In the genomic region with DNA sequence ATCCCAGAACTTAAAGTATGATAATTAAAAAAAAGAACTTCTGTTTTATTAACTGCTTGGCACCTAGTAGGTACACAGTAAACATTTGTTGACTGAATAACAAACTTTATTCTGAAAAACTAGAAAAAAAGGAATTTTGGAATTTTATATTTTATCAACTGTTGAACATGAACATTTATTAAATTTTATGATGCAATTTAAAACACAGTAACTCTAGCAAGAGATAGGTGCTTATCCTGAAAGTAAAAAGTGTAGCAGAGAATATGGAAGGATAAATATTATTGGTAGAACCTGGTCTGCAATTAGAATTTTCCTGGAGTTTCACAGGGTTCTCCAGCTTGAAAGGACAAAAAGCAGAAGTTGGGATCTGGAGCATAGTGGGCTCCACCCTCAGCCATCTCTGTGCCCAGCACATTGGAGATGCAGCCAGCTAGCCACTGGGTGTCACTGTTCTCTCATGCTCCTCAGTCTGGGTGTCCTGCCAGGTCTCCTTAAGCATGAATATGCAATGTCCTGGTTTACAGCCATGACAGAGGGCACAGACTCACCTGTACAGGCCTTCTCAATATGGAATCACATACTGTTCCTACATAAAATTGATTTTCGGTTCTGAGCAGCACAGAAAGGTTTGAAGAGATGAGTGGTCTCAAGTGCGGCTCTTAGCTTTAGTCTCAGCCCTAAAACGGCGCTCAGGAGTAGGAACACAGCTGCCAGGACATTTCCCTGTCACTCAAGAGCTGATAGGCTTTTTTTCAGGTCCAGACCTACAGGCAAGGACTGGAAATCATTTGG, we compare ENCODE assay signal across 8 cellular contexts. TPM values are rescaled to one million over a fixed set of nuclear protein-coding genes. Genes with fewer than 3 reads are reported as not detected.
DNase-seq lines count a peak whose midpoint lies in the region; ATAC-seq and TF ChIP-seq lines count a peak whose summit lies in the region.

No MANE protein-coding gene starts in this region.

- H3K36me3 Mint-ChIP-seq in CD4-positive, alpha-beta T cell (ENCODE audit: low read depth) = no peaks in the 10 kb centered on the region
- peaks cover 3% of the 10 kb centered on the region; the same call in 1 of the 2 replicates for H3K36me3 Mint-ChIP-seq in WTC11

- H3K4me3 ChIP-seq in coronary artery = no peak overlapping the region
- H3K4me3 ChIP-seq in liver (ENCODE audit: low read depth in 1 of 3, low read length in 3 of 3) = no peak overlapping the region

- no peak overlapping the region for H3K27ac ChIP-seq in CD4-positive, alpha-beta T cell (ENCODE audit: low read depth, low read length)
- no peak overlapping the region for H3K27ac ChIP-seq in coronary artery
- no peak overlapping the region for H3K27ac ChIP-seq in liver (ENCODE audit: low read depth in 1 of 2, low read length in 2 of 2)

- peak; percentile 69 for TF ChIP-seq CTCF in CD4-positive, alpha-beta T cell (IDR thresholded peaks at IDR 0.05)
- TF ChIP-seq CTCF in WTC11 (IDR thresholded peaks at IDR 0.05) (peak; percentile 46), coronary artery (IDR thresholded peaks at IDR 0.05) (peak; percentile 24), liver (IDR thresholded peaks at IDR 0.05; ENCODE audit: low read depth, low read length, missing input control) (peak; percentile 73)

- TF ChIP-seq RAD21 in liver (IDR thresholded peaks at IDR 0.05) = peak; percentile 84 to 93

- POLR2A ChIA-PET in CD4-positive, alpha-beta T cell (lab: Charles Lee) = no interaction called here
- POLR2A ChIA-PET in WTC11 (lab: Charles Lee) = interaction anchor here (0.7 kb wide), 1 partner anchor 787 kb away, joined by 3 read pairs; the partner anchor contains the start of gene BCLAF1

- ATAC-seq in CD4-positive, alpha-beta T cell (ENCODE audit: poor library complexity) = peak; percentile 72
- ATAC-seq in GM19324 (IDR thresholded peaks at IDR 0.05; ENCODE audit: low FRiP score, unreplicated experiment) = peak; percentile 99
- ATAC-seq in HG03354 (IDR thresholded peaks at IDR 0.05; ENCODE audit: poor library complexity, severe bottlenecking, unreplicated experiment) = peak; percentile 100
- ATAC-seq in WTC11 = peak; percentile 100

- intact Hi-C loops in CD4-positive, alpha-beta T cell (cut with DNase I, micrococcal nuclease) = loop anchor here (1.0 to 5.0 kb wide), 3 partner anchors 236 to 565 kb away; no protein-coding TSS in a partner anchor

- H3K27me3 Mint-ChIP-seq in CD4-positive, alpha-beta T cell = peaks cover 37% of the 10 kb centered on the region
- no peaks in the 10 kb centered on the region; the same call in 1 of the 2 replicates for H3K27me3 Mint-ChIP-seq in WTC11 (ENCODE audit: low read depth)

- H3K36me3 ChIP-seq in liver (ENCODE audit: control insufficient read depth in 4 of 4, insufficient read depth in 3 of 4, low read depth in 1 of 4, low read length in 3 of 4) = no peaks in the 10 kb centered on the region

- no peak overlapping the region for H3K4me3 Mint-ChIP-seq in CD4-positive, alpha-beta T cell
- H3K4me3 Mint-ChIP-seq in WTC11 = no peak overlapping the region

- CTCF ChIA-PET in CD4-positive, alpha-beta T cell (lab: Charles Lee) = interaction anchor here (0.8 to 1.2 kb wide), 4 partner anchors 9 to 565 kb away, joined by 3 to 4 read pairs (median 4); no protein-coding TSS in a partner anchor
- CTCF ChIA-PET in WTC11 (lab: Charles Lee) = interaction anchor here (0.6 to 2.4 kb wide), 30 partner anchors 9 to 565 kb away, joined by 3 to 25 read pairs (median 4); partner anchors contain the start of gene IL20RA

- no peaks in the 10 kb centered on the region for H3K9me3 ChIP-seq in CD4-positive, alpha-beta T cell (ENCODE audit: control insufficient read depth, low read length)
- no peaks in the 10 kb centered on the region for H3K9me3 ChIP-seq in liver (ENCODE audit: control insufficient read depth in 4 of 4, low read length in 3 of 4)

- no peaks in the 10 kb centered on the region for H3K9me3 Mint-ChIP-seq in CD4-positive, alpha-beta T cell
- peaks cover 38% of the 10 kb centered on the region for H3K9me3 Mint-ChIP-seq in WTC11

- peak; percentile 11 to 44 (median 28) for DNase-seq in CD4-positive, alpha-beta T cell
- DNase-seq in NCI-H2227 treated with DMSO at 0.1 percent for 48 hours (lab: John Stamatoyannopoulos, UW) (peak; percentile 17), WTC11 (ENCODE audit: low spot score) (peak; percentile 79), coronary artery (ENCODE audit: low spot score) (no peak)
- DNase-seq in stimulated activated CD8-positive, alpha-beta memory T cell treated with anti-CD3 and anti-CD28 coated beads, Interleukin-12 subunit alpha, Interleukin-12 subunit beta, amount 100 ng/mL, for 4 hours (ENCODE audit: low read depth) = peak; percentile 12

- no peaks in the 10 kb centered on the region for H3K4me1 Mint-ChIP-seq in CD4-positive, alpha-beta T cell (ENCODE audit: low read depth)
- H3K4me1 Mint-ChIP-seq in WTC11 = peaks cover 8% of the 10 kb centered on the region; the same call in 1 of the 2 replicates

- no peaks in the 10 kb centered on the region for H3K27me3 ChIP-seq in CD4-positive, alpha-beta T cell (ENCODE audit: control insufficient read depth, insufficient read depth, low read length)
- no peaks in the 10 kb centered on the region for H3K27me3 ChIP-seq in liver (ENCODE audit: control insufficient read depth in 4 of 4, insufficient read depth in 4 of 4, low read length in 3 of 4)

- no peak overlapping the region for H3K9ac ChIP-seq in liver (ENCODE audit: low read depth in 1 of 2, low read length in 2 of 2)

- no peak overlapping the region for H3K27ac Mint-ChIP-seq in CD4-positive, alpha-beta T cell
- H3K27ac Mint-ChIP-seq in WTC11 = no peak overlapping the region

- WGBS in liver = 73% methylated on average over 4 of the region's 4 CpGs

- no peaks in the 10 kb centered on the region for H3K4me1 ChIP-seq in liver (ENCODE audit: control insufficient read depth in 4 of 4, insufficient read depth in 4 of 4, low read length in 3 of 4)

TF ChIP-seq in WTC11, 78 proteins besides CTCF, POLR2A, EP300 and RAD21 (continues in another document):
- no peak for TF ChIP-seq ZNF263 (CRISPR knock-in tag; IDR thresholded peaks at IDR 0.05; ENCODE audit: low read depth)
- TF ChIP-seq NR3C1 (CRISPR knock-in tag; conservative IDR thresholded peaks at IDR 0.05; ENCODE audit: low read depth) = no peak
- no peak for TF ChIP-seq OVOL2 (CRISPR knock-in tag; IDR thresholded peaks at IDR 0.05; ENCODE audit: borderline replicate concordance)

TF ChIP-seq in liver, 16 proteins besides CTCF, POLR2A, EP300 and RAD21:
- TF ChIP-seq TAF1 (conservative IDR thresholded peaks at IDR 0.05) (no peak), NR2F2 (IDR thresholded peaks at IDR 0.05) (no peak), HNF4A (conservative IDR thresholded peaks at IDR 0.05) (no peak), FOXA2 (IDR thresholded peaks at IDR 0.05) (no peak), RXRA (IDR thresholded peaks at IDR 0.05) (no peak), SP1 (IDR thresholded peaks at IDR 0.05) (no peak)

RNA-seq across cellular contexts. Expression of gene IL20RA, which starts 31.7 kb away (rescaled TPM):
- total RNA-seq in CD4-positive, alpha-beta T cell = not detected
- total RNA-seq in WTC11 (2021) (0.78 to 1.3 TPM (median 1.2 TPM) in 3 replicates), liver (under 1 TPM in 1 of 2 donors, not detected in 1; 0.25 TPM)
- polyA plus RNA-seq in liver = under 1 TPM; 0.17 to 0.65 TPM
